ENCODE assay signal across 20 cellular contexts in the genomic region with DNA sequence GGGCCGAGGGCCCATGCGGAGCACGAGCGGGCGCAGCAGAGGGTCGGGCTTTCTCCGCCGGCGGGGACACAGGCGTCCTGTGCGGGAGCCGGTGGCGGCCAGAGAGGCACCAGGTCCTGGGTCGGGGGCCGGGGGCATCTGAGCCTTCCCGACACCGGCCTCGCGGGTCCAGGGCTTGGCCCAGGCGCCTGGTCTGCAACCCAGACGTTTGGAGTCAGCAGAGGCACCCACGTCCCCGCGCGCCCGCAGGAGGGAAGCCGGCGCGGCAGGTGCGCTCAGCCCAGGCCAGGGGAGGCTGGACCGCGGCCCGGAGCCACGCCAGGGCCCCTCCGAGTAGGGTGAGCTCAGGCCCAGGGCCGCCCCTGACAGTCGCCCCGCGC.
"Had no signal": no experiment of that assay in that cellular context is flagged by ENCODE, and none has a peak within 500 bp of the region (broad histone marks: within the 10 kb centered on the region; RNA-seq: fewer than 3 reads in every experiment).

No MANE protein-coding gene starts in this region.

- H3K36me3 Mint-ChIP-seq: type B pancreatic cell had no signal

- H3K27ac ChIP-seq: brain microvascular endothelial cell, neutrophil, testis had no signal

- H3K27ac Mint-ChIP-seq: activated B cell treated with CpG ODN at 0.5 μM for 24 hours; activated CD8-positive, alpha-beta T cell treated with anti-CD3 and anti-CD28 coated beads for 36 hours; activated naive CD4-positive, alpha-beta T cell treated with anti-CD3 and anti-CD28 coated beads for 36 hours; activated naive CD8-positive, alpha-beta T cell treated with anti-CD3 and anti-CD28 coated beads, Interleukin-2, amount 50 U/mL, for 24 hours; natural killer cell; T-helper 2 cell treated with Interferon-gamma antibody and Interleukin-4, amounts not matched to agents 5 μg/mL and 100 μg/mL, for 36 hours; type B pancreatic cell had no signal

- H3K27me3 ChIP-seq: testis had no signal

- DNase-seq: activated B cell treated with CpG ODN at 0.5 μM for 24 hours; activated CD4-positive, alpha-beta T cell treated with anti-CD3 and anti-CD28 coated beads for 4 hours; activated CD8-positive, alpha-beta T cell treated with anti-CD3 and anti-CD28 coated beads for 36 hours; activated naive CD4-positive, alpha-beta T cell treated with anti-CD3 and anti-CD28 coated beads for 36 hours; activated naive CD8-positive, alpha-beta T cell treated with anti-CD3 and anti-CD28 coated beads, Interleukin-2, amount 50 U/mL, for 24 hours; activated T-cell treated with anti-CD3 and anti-CD28 coated beads, Interleukin-2, amount 50 U/mL, for 1 hour; anterior cingulate cortex; brain microvascular endothelial cell; cortex of kidney; effector CD4-positive, alpha-beta T cell; head of caudate nucleus; mesendoderm; natural killer cell; testis had no signal

- H3K4me1 ChIP-seq: testis had no signal

- H3K9me3 ChIP-seq: testis had no signal

- FAIRE-seq: frontal cortex, TTC549 had no signal

- H3K4me1 Mint-ChIP-seq: activated B cell treated with CpG ODN at 0.5 μM for 24 hours; activated naive CD8-positive, alpha-beta T cell treated with anti-CD3 and anti-CD28 coated beads, Interleukin-2, amount 50 U/mL, for 24 hours; central memory CD8-positive, alpha-beta T cell; natural killer cell had no signal

- ATAC-seq: activated CD8-positive, alpha-beta T cell treated with anti-CD3 and anti-CD28 coated beads for 36 hours; activated naive CD8-positive, alpha-beta T cell treated with anti-CD3 and anti-CD28 coated beads, Interleukin-2, amount 50 U/mL, for 24 hours; natural killer cell had no signal

- H3K4me3 Mint-ChIP-seq: activated B cell treated with CpG ODN at 0.5 μM for 24 hours; activated CD8-positive, alpha-beta T cell treated with anti-CD3 and anti-CD28 coated beads for 36 hours; activated naive CD4-positive, alpha-beta T cell treated with anti-CD3 and anti-CD28 coated beads for 36 hours; activated naive CD8-positive, alpha-beta T cell treated with anti-CD3 and anti-CD28 coated beads, Interleukin-2, amount 50 U/mL, for 24 hours; central memory CD8-positive, alpha-beta T cell; natural killer cell; T-helper 2 cell treated with Interferon-gamma antibody and Interleukin-4, amounts not matched to agents 5 μg/mL and 100 μg/mL, for 36 hours had no signal

- H3K36me3 ChIP-seq: brain microvascular endothelial cell, neutrophil had no signal
